1 cellular context compared by ENCODE assay signal in the genomic region with DNA sequence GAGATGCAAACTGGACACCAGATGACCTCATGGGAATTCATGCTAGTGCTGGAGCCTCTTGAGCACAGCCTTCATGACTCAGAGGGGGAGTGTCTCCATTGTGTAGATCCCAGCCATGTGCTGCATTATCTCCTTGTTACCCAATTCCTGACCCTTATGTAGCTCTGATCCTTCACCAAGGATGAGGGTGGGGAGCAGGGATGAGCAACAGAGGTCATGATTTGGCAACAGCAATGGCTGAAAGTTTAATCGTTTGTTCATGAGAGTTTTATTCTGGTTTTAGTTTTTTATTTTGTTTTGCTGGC.
TF ChIP-seq lines count a peak whose summit lies in the region.

No MANE protein-coding gene starts in this region.

TF ChIP-seq in A549, 52 proteins besides CTCF, POLR2A, EP300 and RAD21 (continued from another document):
- TF ChIP-seq, protein P1, sequence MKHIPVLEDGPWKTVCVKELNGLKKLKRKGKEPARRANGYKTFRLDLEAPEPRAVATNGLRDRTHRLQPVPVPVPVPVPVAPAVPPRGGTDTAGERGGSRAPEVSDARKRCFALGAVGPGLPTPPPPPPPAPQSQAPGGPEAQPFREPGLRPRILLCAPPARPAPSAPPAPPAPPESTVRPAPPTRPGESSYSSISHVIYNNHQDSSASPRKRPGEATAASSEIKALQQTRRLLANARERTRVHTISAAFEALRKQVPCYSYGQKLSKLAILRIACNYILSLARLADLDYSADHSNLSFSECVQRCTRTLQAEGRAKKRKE (CRISPR knock-in tag; IDR thresholded peaks at IDR 0.05; ENCODE audit: low read depth): no peak
- TF ChIP-seq SMC3 (IDR thresholded peaks at IDR 0.05) (0 out of 3 replicates have a peak, but pooled peaks have one; percentile 36), MYC (IDR thresholded peaks at IDR 0.05; ENCODE audit: borderline replicate concordance, low read length) (peak; percentile 81; the same call in 1 of the 2 replicates), KDM5A (IDR thresholded peaks at IDR 0.05) (no peak), GATA3 (IDR thresholded peaks at IDR 0.05; ENCODE audit: borderline replicate concordance) (peak; percentile 56; the same call in 1 of the 2 replicates), CBX8 (IDR thresholded peaks at IDR 0.05) (no peak), JUN (IDR thresholded peaks at IDR 0.05) (peak; percentile 50 to 58; a peak in 3 of 5 replicates), ZFP36 (IDR thresholded peaks at IDR 0.05; ENCODE audit: borderline replicate concordance, partially characterized antibody) (no peak), NR3C1 (IDR thresholded peaks at IDR 0.05) (no peak)
